Comparison of ENCODE assay signal across 1 cellular context in the genomic region with DNA sequence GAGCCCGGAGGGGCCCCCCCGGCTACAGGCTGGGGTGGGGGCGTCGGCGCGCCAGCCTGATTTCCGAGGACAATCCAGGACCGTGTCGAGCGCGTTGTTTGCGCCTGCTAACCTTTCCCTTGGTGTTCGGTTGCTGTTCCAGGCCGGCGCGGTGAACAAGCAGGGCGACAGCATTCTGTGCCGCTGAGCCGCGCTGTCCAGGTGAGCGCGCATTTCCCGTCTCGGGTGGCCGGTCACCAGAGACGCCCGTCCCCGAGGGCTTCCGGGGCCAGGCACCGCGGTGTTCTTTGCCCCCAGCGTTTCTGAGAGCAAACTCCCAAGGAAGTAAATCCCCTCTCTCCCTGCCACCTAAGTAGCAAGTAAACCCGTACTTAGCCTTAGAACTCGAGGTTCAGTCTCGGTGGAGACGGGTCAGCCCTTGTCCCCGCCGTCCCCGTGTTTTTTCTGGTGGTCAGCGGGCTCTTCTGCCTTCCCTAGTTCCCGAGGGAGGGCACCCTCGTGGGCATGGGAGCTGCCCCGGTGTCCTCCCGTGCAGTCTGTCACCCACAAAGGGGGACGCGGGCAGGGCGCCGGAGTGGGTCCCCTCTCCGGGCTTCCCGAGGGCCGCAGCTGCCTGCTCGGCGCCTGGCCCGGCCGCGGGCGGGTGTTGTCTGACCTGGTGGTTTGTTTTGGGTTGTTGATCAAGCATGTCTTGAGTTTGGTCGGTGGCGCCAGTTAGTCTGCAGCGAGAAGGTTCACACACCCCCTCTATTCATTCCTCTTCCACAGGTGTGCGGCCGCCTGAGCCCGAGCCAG.
TF ChIP-seq lines count a peak whose summit lies in the region.

No MANE protein-coding gene starts in this region.

TF ChIP-seq in HepG2, 621 proteins besides CTCF, POLR2A, EP300 and RAD21 (continued from another document and continues in another):
- TF ChIP-seq, protein P1, sequence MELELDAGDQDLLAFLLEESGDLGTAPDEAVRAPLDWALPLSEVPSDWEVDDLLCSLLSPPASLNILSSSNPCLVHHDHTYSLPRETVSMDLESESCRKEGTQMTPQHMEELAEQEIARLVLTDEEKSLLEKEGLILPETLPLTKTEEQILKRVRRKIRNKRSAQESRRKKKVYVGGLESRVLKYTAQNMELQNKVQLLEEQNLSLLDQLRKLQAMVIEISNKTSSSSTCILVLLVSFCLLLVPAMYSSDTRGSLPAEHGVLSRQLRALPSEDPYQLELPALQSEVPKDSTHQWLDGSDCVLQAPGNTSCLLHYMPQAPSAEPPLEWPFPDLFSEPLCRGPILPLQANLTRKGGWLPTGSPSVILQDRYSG (CRISPR knock-in tag; IDR thresholded peaks at IDR 0.05): 0 out of 2 replicates have a peak, but pooled peaks have one; percentile 40
- 0 out of 2 replicates have a peak, but pooled peaks have one; percentile 27 for TF ChIP-seq ZNF891 (CRISPR knock-in tag; IDR thresholded peaks at IDR 0.05)
- TF ChIP-seq ARNTL (CRISPR knock-in tag; IDR thresholded peaks at IDR 0.05): no peak
- no peak for TF ChIP-seq ZFP36L1 (CRISPR knock-in tag; IDR thresholded peaks at IDR 0.05)
- TF ChIP-seq MTA1 (CRISPR knock-in tag; IDR thresholded peaks at IDR 0.05; ENCODE audit: borderline replicate concordance): peak; percentile 28; the same call in 1 of the 2 replicates
- TF ChIP-seq ZNF558 (CRISPR knock-in tag; IDR thresholded peaks at IDR 0.05; ENCODE audit: borderline replicate concordance): peak; percentile 92; the same call in 1 of the 2 replicates
- TF ChIP-seq GLMP (CRISPR knock-in tag; IDR thresholded peaks at IDR 0.05; ENCODE audit: borderline replicate concordance): no peak
- TF ChIP-seq NCOA2 (CRISPR knock-in tag; IDR thresholded peaks at IDR 0.05): peak; percentile 44; the same call in 1 of the 2 replicates
- TF ChIP-seq, protein P2, sequence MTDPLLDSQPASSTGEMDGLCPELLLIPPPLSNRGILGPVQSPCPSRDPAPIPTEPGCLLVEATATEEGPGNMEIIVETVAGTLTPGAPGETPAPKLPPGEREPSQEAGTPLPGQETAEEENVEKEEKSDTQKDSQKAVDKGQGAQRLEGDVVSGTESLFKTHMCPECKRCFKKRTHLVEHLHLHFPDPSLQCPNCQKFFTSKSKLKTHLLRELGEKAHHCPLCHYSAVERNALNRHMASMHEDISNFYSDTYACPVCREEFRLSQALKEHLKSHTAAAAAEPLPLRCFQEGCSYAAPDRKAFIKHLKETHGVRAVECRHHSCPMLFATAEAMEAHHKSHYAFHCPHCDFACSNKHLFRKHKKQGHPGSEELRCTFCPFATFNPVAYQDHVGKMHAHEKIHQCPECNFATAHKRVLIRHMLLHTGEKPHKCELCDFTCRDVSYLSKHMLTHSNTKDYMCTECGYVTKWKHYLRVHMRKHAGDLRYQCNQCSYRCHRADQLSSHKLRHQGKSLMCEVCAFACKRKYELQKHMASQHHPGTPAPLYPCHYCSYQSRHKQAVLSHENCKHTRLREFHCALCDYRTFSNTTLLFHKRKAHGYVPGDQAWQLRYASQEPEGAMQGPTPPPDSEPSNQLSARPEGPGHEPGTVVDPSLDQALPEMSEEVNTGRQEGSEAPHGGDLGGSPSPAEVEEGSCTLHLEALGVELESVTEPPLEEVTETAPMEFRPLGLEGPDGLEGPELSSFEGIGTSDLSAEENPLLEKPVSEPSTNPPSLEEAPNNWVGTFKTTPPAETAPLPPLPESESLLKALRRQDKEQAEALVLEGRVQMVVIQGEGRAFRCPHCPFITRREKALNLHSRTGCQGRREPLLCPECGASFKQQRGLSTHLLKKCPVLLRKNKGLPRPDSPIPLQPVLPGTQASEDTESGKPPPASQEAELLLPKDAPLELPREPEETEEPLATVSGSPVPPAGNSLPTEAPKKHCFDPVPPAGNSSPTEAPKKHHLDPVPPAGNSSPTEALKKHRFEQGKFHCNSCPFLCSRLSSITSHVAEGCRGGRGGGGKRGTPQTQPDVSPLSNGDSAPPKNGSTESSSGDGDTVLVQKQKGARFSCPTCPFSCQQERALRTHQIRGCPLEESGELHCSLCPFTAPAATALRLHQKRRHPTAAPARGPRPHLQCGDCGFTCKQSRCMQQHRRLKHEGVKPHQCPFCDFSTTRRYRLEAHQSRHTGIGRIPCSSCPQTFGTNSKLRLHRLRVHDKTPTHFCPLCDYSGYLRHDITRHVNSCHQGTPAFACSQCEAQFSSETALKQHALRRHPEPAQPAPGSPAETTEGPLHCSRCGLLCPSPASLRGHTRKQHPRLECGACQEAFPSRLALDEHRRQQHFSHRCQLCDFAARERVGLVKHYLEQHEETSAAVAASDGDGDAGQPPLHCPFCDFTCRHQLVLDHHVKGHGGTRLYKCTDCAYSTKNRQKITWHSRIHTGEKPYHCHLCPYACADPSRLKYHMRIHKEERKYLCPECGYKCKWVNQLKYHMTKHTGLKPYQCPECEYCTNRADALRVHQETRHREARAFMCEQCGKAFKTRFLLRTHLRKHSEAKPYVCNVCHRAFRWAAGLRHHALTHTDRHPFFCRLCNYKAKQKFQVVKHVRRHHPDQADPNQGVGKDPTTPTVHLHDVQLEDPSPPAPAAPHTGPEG (CRISPR knock-in tag; IDR thresholded peaks at IDR 0.05): peak; percentile 79
- TF ChIP-seq ZFP1 (CRISPR knock-in tag; IDR thresholded peaks at IDR 0.05): no peak
- no peak for TF ChIP-seq ZNF460 (CRISPR knock-in tag; IDR thresholded peaks at IDR 0.05; ENCODE audit: borderline replicate concordance)
- no peak for TF ChIP-seq ZFYVE20 (CRISPR knock-in tag; IDR thresholded peaks at IDR 0.05; ENCODE audit: borderline replicate concordance, low read depth)
- TF ChIP-seq YEATS4 (CRISPR knock-in tag; IDR thresholded peaks at IDR 0.05; ENCODE audit: borderline replicate concordance): peak; percentile 56; the same call in 1 of the 2 replicates
- TF ChIP-seq, protein P3, sequence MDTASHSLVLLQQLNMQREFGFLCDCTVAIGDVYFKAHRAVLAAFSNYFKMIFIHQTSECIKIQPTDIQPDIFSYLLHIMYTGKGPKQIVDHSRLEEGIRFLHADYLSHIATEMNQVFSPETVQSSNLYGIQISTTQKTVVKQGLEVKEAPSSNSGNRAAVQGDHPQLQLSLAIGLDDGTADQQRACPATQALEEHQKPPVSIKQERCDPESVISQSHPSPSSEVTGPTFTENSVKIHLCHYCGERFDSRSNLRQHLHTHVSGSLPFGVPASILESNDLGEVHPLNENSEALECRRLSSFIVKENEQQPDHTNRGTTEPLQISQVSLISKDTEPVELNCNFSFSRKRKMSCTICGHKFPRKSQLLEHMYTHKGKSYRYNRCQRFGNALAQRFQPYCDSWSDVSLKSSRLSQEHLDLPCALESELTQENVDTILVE (CRISPR knock-in tag; IDR thresholded peaks at IDR 0.05): peak; percentile 29; the same call in 1 of the 2 replicates
- no peak for TF ChIP-seq ATF7-NPFF (CRISPR knock-in tag; IDR thresholded peaks at IDR 0.05; ENCODE audit: low read depth)
- no peak for TF ChIP-seq ZNF782 (CRISPR knock-in tag; IDR thresholded peaks at IDR 0.05; ENCODE audit: borderline replicate concordance)
- 0 out of 2 replicates have a peak, but pooled peaks have one; percentile 55 for TF ChIP-seq ZNF331 (CRISPR knock-in tag; IDR thresholded peaks at IDR 0.05)
- TF ChIP-seq PITX1 (CRISPR knock-in tag; IDR thresholded peaks at IDR 0.05): no peak; the same call in 1 of the 2 replicates
- TF ChIP-seq HOXD1 (CRISPR knock-in tag; IDR thresholded peaks at IDR 0.05): no peak
- TF ChIP-seq XRCC5 (optimal IDR thresholded peaks at IDR 0.05; ENCODE audit: low read length): no peak
- 0 out of 2 replicates have a peak, but pooled peaks have one; percentile 21 for TF ChIP-seq BRCA1 (CRISPR knock-in tag; IDR thresholded peaks at IDR 0.05)
- TF ChIP-seq GTF2F1 (IDR thresholded peaks at IDR 0.05; ENCODE audit: low read length): no peak
- no peak for TF ChIP-seq ZNF713 (CRISPR knock-in tag; IDR thresholded peaks at IDR 0.05)
- 0 out of 2 replicates have a peak, but pooled peaks have one; percentile 45 for TF ChIP-seq ZNF709 (CRISPR knock-in tag; IDR thresholded peaks at IDR 0.05)
- TF ChIP-seq, protein P4, sequence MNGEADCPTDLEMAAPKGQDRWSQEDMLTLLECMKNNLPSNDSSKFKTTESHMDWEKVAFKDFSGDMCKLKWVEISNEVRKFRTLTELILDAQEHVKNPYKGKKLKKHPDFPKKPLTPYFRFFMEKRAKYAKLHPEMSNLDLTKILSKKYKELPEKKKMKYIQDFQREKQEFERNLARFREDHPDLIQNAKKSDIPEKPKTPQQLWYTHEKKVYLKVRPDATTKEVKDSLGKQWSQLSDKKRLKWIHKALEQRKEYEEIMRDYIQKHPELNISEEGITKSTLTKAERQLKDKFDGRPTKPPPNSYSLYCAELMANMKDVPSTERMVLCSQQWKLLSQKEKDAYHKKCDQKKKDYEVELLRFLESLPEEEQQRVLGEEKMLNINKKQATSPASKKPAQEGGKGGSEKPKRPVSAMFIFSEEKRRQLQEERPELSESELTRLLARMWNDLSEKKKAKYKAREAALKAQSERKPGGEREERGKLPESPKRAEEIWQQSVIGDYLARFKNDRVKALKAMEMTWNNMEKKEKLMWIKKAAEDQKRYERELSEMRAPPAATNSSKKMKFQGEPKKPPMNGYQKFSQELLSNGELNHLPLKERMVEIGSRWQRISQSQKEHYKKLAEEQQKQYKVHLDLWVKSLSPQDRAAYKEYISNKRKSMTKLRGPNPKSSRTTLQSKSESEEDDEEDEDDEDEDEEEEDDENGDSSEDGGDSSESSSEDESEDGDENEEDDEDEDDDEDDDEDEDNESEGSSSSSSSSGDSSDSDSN (CRISPR knock-in tag; IDR thresholded peaks at IDR 0.05): peak; percentile 78
- TF ChIP-seq, protein P5, sequence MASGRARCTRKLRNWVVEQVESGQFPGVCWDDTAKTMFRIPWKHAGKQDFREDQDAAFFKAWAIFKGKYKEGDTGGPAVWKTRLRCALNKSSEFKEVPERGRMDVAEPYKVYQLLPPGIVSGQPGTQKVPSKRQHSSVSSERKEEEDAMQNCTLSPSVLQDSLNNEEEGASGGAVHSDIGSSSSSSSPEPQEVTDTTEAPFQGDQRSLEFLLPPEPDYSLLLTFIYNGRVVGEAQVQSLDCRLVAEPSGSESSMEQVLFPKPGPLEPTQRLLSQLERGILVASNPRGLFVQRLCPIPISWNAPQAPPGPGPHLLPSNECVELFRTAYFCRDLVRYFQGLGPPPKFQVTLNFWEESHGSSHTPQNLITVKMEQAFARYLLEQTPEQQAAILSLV (CRISPR knock-in tag; IDR thresholded peaks at IDR 0.05; ENCODE audit: borderline replicate concordance): no peak; the same call in 1 of the 2 replicates
- TF ChIP-seq ASH2L (IDR thresholded peaks at IDR 0.05; ENCODE audit: insufficient read length, low read depth, low read length): peak; percentile 57
- TF ChIP-seq, protein P6, sequence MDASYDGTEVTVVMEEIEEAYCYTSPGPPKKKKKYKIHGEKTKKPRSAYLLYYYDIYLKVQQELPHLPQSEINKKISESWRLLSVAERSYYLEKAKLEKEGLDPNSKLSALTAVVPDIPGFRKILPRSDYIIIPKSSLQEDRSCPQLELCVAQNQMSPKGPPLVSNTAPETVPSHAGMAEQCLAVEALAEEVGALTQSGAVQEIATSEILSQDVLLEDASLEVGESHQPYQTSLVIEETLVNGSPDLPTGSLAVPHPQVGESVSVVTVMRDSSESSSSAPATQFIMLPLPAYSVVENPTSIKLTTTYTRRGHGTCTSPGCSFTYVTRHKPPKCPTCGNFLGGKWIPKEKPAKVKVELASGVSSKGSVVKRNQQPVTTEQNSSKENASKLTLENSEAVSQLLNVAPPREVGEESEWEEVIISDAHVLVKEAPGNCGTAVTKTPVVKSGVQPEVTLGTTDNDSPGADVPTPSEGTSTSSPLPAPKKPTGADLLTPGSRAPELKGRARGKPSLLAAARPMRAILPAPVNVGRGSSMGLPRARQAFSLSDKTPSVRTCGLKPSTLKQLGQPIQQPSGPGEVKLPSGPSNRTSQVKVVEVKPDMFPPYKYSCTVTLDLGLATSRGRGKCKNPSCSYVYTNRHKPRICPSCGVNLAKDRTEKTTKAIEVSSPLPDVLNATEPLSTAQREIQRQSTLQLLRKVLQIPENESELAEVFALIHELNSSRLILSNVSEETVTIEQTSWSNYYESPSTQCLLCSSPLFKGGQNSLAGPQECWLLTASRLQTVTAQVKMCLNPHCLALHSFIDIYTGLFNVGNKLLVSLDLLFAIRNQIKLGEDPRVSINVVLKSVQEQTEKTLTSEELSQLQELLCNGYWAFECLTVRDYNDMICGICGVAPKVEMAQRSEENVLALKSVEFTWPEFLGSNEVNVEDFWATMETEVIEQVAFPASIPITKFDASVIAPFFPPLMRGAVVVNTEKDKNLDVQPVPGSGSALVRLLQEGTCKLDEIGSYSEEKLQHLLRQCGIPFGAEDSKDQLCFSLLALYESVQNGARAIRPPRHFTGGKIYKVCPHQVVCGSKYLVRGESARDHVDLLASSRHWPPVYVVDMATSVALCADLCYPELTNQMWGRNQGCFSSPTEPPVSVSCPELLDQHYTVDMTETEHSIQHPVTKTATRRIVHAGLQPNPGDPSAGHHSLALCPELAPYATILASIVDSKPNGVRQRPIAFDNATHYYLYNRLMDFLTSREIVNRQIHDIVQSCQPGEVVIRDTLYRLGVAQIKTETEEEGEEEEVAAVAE (CRISPR knock-in tag; IDR thresholded peaks at IDR 0.05; ENCODE audit: borderline replicate concordance): no peak
- no peak for TF ChIP-seq ATF5 (CRISPR knock-in tag; IDR thresholded peaks at IDR 0.05; ENCODE audit: low read depth)
- TF ChIP-seq, protein P7, sequence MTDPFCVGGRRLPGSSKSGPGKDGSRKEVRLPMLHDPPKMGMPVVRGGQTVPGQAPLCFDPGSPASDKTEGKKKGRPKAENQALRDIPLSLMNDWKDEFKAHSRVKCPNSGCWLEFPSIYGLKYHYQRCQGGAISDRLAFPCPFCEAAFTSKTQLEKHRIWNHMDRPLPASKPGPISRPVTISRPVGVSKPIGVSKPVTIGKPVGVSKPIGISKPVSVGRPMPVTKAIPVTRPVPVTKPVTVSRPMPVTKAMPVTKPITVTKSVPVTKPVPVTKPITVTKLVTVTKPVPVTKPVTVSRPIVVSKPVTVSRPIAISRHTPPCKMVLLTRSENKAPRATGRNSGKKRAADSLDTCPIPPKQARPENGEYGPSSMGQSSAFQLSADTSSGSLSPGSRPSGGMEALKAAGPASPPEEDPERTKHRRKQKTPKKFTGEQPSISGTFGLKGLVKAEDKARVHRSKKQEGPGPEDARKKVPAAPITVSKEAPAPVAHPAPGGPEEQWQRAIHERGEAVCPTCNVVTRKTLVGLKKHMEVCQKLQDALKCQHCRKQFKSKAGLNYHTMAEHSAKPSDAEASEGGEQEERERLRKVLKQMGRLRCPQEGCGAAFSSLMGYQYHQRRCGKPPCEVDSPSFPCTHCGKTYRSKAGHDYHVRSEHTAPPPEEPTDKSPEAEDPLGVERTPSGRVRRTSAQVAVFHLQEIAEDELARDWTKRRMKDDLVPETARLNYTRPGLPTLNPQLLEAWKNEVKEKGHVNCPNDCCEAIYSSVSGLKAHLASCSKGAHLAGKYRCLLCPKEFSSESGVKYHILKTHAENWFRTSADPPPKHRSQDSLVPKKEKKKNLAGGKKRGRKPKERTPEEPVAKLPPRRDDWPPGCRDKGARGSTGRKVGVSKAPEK (CRISPR knock-in tag; IDR thresholded peaks at IDR 0.05; ENCODE audit: borderline replicate concordance): peak; percentile 78
- TF ChIP-seq ZNF333 (CRISPR knock-in tag; IDR thresholded peaks at IDR 0.05; ENCODE audit: borderline replicate concordance): no peak
- TF ChIP-seq ZNF672 (CRISPR knock-in tag; IDR thresholded peaks at IDR 0.05): no peak
